17 cellular contexts compared by ENCODE assay signal in genomic region chr15:28914046-28914445, GRCh38. TPM values are rescaled to one million over a fixed set of nuclear protein-coding genes. Genes with fewer than 3 reads are reported as not detected.
DNase-seq lines count a peak whose midpoint lies in the region; ATAC-seq and TF ChIP-seq lines count a peak whose summit lies in the region.
"Had no signal": no experiment of that assay in that cellular context is flagged by ENCODE, and none has a peak within 500 bp of the region (broad histone marks: within the 10 kb centered on the region; RNA-seq: fewer than 3 reads in every experiment).

No MANE protein-coding gene starts in this region.

- H3K4me3 ChIP-seq in RWPE2 (ENCODE audit: severe bottlenecking): no peak overlapping the region

- H3K36me3 ChIP-seq in RWPE2 (ENCODE audit: low read depth): no peaks in the 10 kb centered on the region

- peaks cover 3% of the 10 kb centered on the region for H3K27me3 Mint-ChIP-seq in glutamatergic neuron (ENCODE audit: unreplicated experiment)
- peaks cover 4% of the 10 kb centered on the region for H3K27me3 Mint-ChIP-seq in progenitor cell of endocrine pancreas

- DNase-seq in activated naive CD4-positive, alpha-beta T cell treated with anti-CD3 and anti-CD28 coated beads, Interleukin-2, amount 50 U/mL, for 16 hours: peak; percentile 2
- no peak for DNase-seq in activated naive CD4-positive, alpha-beta T cell (lab: John Stamatoyannopoulos, UW)
- DNase-seq in RWPE2 (ENCODE audit: low spot score) (peak; percentile 19), glutamatergic neuron (no peak), progenitor cell of endocrine pancreas (ENCODE audit: low spot score, unreplicated experiment) (no peak), NCI-H1417 (lab: John Stamatoyannopoulos, UW) (no peak), omental fat pad (ENCODE audit: low spot score) (no peak), mucosa of gallbladder (ENCODE audit: low spot score) (no peak)
- DNase-seq: DMS 273 treated with DMSO at 0.1 percent for 48 hours, GF-D8, HFFc6, Kasumi-1, NCI-H1105, NCI-H187, NCI-H226, NCI-H524 treated with DMSO at 0.1 percent for 48 hours had no signal

- no peaks in the 10 kb centered on the region for H3K9me3 ChIP-seq in RWPE2 (ENCODE audit: severe bottlenecking)

- H3K9me3 Mint-ChIP-seq in glutamatergic neuron (ENCODE audit: unreplicated experiment) (peaks cover 4% of the 10 kb centered on the region), progenitor cell of endocrine pancreas (ENCODE audit: low read depth) (no peaks in the 10 kb centered on the region)
- H3K9me3 Mint-ChIP-seq: HFFc6 had no signal

- peaks cover 4% of the 10 kb centered on the region for H3K36me3 Mint-ChIP-seq in glutamatergic neuron (ENCODE audit: unreplicated experiment)
- H3K36me3 Mint-ChIP-seq in progenitor cell of endocrine pancreas (ENCODE audit: insufficient read depth): peaks cover 2% of the 10 kb centered on the region

- H3K4me1 ChIP-seq in RWPE2 (ENCODE audit: insufficient read depth, poor library complexity, severe bottlenecking): no peaks in the 10 kb centered on the region

- H3K27me3 ChIP-seq in RWPE2 (ENCODE audit: insufficient read depth, poor library complexity, severe bottlenecking): no peaks in the 10 kb centered on the region

- TF ChIP-seq CTCF in RWPE2 (IDR thresholded peaks at IDR 0.05; ENCODE audit: poor library complexity, severe bottlenecking) (no peak), glutamatergic neuron (IDR thresholded peaks at IDR 0.05; ENCODE audit: partially characterized antibody, unreplicated experiment) (no peak), progenitor cell of endocrine pancreas (IDR thresholded peaks at IDR 0.05; ENCODE audit: unreplicated experiment) (no peak), omental fat pad (IDR thresholded peaks at IDR 0.05) (no peak)

- peak overlapping the region; percentile 67 for H3K4me3 Mint-ChIP-seq in glutamatergic neuron (ENCODE audit: unreplicated experiment)
- H3K4me3 Mint-ChIP-seq in progenitor cell of endocrine pancreas (ENCODE audit: low read depth): no peak overlapping the region
- H3K4me3 Mint-ChIP-seq: HFFc6 had no signal

- H3K27ac Mint-ChIP-seq in glutamatergic neuron (ENCODE audit: unreplicated experiment) (no peak overlapping the region), progenitor cell of endocrine pancreas (peak overlapping the region; percentile 33)
- H3K27ac Mint-ChIP-seq: HFFc6 had no signal

- ATAC-seq in RWPE2 (ENCODE audit: low read depth) (no peak), omental fat pad (ENCODE audit: low FRiP score) (no peak)
- ATAC-seq: Right ventricle myocardium inferior had no signal

- peaks cover 51% of the 10 kb centered on the region for H3K4me1 Mint-ChIP-seq in glutamatergic neuron (ENCODE audit: low read depth, unreplicated experiment)
- H3K4me1 Mint-ChIP-seq in progenitor cell of endocrine pancreas (ENCODE audit: low read depth): peaks cover 8% of the 10 kb centered on the region

- H3K27ac ChIP-seq in RWPE2 (ENCODE audit: poor library complexity, severe bottlenecking): no peak overlapping the region

RNA-seq across cellular contexts. Expression of gene APBA2, which starts 28.3 kb away (rescaled TPM):
- total RNA-seq in glutamatergic neuron (ENCODE audit: unreplicated experiment): 166 TPM
- 37.1 and 41.0 TPM in 2 replicates for total RNA-seq in progenitor cell of endocrine pancreas
- 1 to 10 TPM in 3 of 4 donors, under 1 TPM in 1; 0.93 to 4.3 (median 2.6) TPM for total RNA-seq in omental fat pad
- 3.4 TPM for total RNA-seq in mucosa of gallbladder

Comparison
In these comparisons a context has a peak if more than half of its experiments do, and no peak if none do; other contexts are left out.
1. DNase-seq: peak in activated naive CD4-positive, alpha-beta T cell treated with anti-CD3 and anti-CD28 coated beads, Interleukin-2, amount 50 U/mL, for 16 hours (single experiment) and RWPE2 (single experiment); none in activated naive CD4-positive, alpha-beta T cell (0 of 4), glutamatergic neuron (single experiment), progenitor cell of endocrine pancreas (single experiment), NCI-H1417 (0 of 3), omental fat pad (single experiment) and mucosa of gallbladder (single experiment).